ENCODE assay signal across 8 cellular contexts in the genomic region with DNA sequence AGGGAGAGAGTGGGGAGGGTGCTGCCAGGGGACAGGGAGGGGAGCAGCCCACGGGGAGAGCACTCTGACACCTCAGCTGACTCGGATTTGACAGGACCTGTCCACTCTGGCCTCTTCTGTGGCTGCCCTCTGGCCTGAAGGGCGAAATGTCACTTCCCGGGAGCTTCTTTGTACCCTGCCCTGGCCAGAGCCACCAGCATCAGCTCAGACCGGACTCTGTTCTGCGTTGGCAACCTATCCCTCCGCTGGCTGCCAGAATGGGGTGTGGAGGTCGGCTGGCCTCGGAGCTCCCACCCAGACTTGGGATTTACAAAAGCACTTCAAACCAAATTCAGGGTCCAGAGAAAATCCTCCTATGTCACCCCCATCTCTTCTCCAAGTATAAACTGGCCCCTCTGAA.
"Had no signal": no experiment of that assay in that cellular context is flagged by ENCODE, and none has a peak within 500 bp of the region (broad histone marks: within the 10 kb centered on the region; RNA-seq: fewer than 3 reads in every experiment).

No MANE protein-coding gene starts in this region.

- ATAC-seq: K562 had no signal

- H2AFZ ChIP-seq: GM23248 had no signal

- DNase-seq: GM23248, GOT3, H7, HCEC 1CT, IMR-90, KG1 had no signal

- H3K9ac ChIP-seq: GM23248 had no signal

- H3K4me3 ChIP-seq: GM23248, K562 had no signal

- H3K27ac ChIP-seq: GM23248, HL-60 had no signal
